In the genomic region with DNA sequence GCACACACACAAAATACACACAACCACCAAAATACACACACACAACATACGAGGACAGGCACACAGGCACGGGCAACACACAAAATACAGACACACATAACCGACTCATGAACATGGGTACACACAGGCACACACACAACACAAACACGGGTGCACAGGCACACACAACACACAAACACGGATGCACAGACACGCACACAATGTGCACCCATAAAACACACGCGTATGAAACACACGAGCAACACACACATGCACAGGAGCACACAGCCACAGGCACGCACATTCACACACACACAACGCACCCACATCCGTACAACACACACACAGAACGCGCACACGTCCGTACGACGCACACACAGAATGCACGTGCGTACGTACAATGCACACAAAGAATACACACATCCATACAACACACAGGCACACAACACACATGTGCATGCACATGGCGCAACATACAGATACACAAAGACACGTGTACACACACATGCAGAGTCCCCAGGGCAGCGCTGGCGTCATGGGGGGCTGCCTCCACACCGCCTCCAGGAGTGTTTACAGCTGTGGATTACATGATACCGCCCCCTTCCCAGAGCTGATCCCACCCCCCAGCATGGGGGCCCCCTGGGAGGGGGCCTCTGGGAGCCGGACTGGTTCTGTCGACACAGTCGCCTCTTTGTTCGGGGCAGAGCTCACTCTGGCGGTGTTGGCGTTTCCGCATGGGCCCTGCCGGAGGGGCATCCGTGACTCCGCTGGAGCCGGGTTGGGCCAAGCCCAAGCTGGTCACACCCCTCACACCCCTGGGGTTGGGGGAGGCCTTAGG, we compare ENCODE assay signal across 10 cellular contexts. TPM values are rescaled to one million over a fixed set of nuclear protein-coding genes. Genes with fewer than 3 reads are reported as not detected.
DNase-seq lines count a peak whose midpoint lies in the region; ATAC-seq and TF ChIP-seq lines count a peak whose summit lies in the region.
"Had no signal": no experiment of that assay in that cellular context is flagged by ENCODE, and none has a peak within 500 bp of the region (broad histone marks: within the 10 kb centered on the region; RNA-seq: fewer than 3 reads in every experiment).

No MANE protein-coding gene starts in this region.

- H3K4me3 ChIP-seq in DND-41 (ENCODE audit: low read depth in 1 of 2, low read length in 2 of 2) (peak overlapping the region in 1 of 2 experiments; percentile 8; a peak in 1 of 4 replicates), SK-N-MC (peak overlapping the region; percentile 81), fibroblast of the aortic adventitia (ENCODE audit: low read depth, low read length) (peak overlapping the region; percentile 93), retinal pigment epithelial cell (ENCODE audit: low read length) (peak overlapping the region; percentile 80)

- H3K27me3 ChIP-seq in DND-41 (ENCODE audit: insufficient read depth, low read length, poor library complexity) = no peaks in the 10 kb centered on the region

- no peaks in the 10 kb centered on the region for H3K9me3 ChIP-seq in DND-41 (ENCODE audit: insufficient read depth, low read length, severe bottlenecking)
- H3K9me3 ChIP-seq in SK-N-MC (ENCODE audit: low read depth, low read length) = no peaks in the 10 kb centered on the region

- H3K4me1 ChIP-seq in DND-41 (ENCODE audit: insufficient read depth, low read length) = peaks cover 41% of the 10 kb centered on the region

- H3K36me3 ChIP-seq in DND-41 (ENCODE audit: insufficient read depth, low read length) (peaks cover 12% of the 10 kb centered on the region), SK-N-MC (ENCODE audit: insufficient read depth, low read length) (no peaks in the 10 kb centered on the region; the same call in 1 of the 2 replicates)

- H3K9ac ChIP-seq in DND-41 (ENCODE audit: low read depth, low read length) (no peak overlapping the region), SK-N-MC (ENCODE audit: insufficient read length) (no peak overlapping the region)

- DNase-seq in DND-41 = no peak
- no peak for DNase-seq in SK-N-MC (ENCODE audit: low read depth, low spot score)
- DNase-seq in fibroblast of the aortic adventitia (ENCODE audit: low read depth) = no peak
- no peak for DNase-seq in retinal pigment epithelial cell (ENCODE audit: low read depth)
- DNase-seq in stimulated activated naive CD4-positive, alpha-beta T cell (lab: John Stamatoyannopoulos, UW) = no peak
- no peak for DNase-seq in NCI-H748 treated with DMSO at 0.1 percent for 48 hours (lab: John Stamatoyannopoulos, UW)
- no peak for DNase-seq in cerebellar nuclear complex (lab: John Stamatoyannopoulos, UW)
- no peak for DNase-seq in NCI-H1048 (lab: John Stamatoyannopoulos, UW)
- DNase-seq: effector CD4-positive, alpha-beta T cell; SIG-M5 had no signal

- ATAC-seq in DND-41 (ENCODE audit: insufficient read depth, low read depth) = no peak

- peaks cover 42% of the 10 kb centered on the region for H4K20me1 ChIP-seq in DND-41 (ENCODE audit: insufficient read depth, low read length)

- H2AFZ ChIP-seq in DND-41 (ENCODE audit: low read depth, low read length) = no peak overlapping the region

- TF ChIP-seq CTCF in DND-41 (IDR thresholded peaks at IDR 0.05; ENCODE audit: borderline replicate concordance, extremely low read depth, low read length, poor library complexity, severe bottlenecking) (no peak), fibroblast of the aortic adventitia (IDR thresholded peaks at IDR 0.05; ENCODE audit: insufficient read depth, low read length) (no peak), retinal pigment epithelial cell (conservative IDR thresholded peaks at IDR 0.05; ENCODE audit: low read depth, low read length) (no peak)

- peaks cover 81% of the 10 kb centered on the region for H3K79me2 ChIP-seq in DND-41 (ENCODE audit: insufficient read depth, low read length)

- H3K27ac ChIP-seq in DND-41 (ENCODE audit: low read length) = no peak overlapping the region
- 0 out of 2 replicates have a peak overlapping the region, but pooled peaks have one; percentile 19 for H3K27ac ChIP-seq in SK-N-MC

- H3K4me2 ChIP-seq in DND-41 (ENCODE audit: insufficient read depth, low read length) = peak overlapping the region; percentile 89

RNA-seq across cellular contexts. Expression of a gene that starts 2.9 kb away (rescaled TPM):
- 18.5 and 41.2 TPM in 2 replicates for total RNA-seq in fibroblast of the aortic adventitia (ENCODE audit: low replicate concordance)

RNA-seq across cellular contexts. Expression of a gene that starts 34.4 kb away (rescaled TPM):
- 54.1 and 84.1 TPM in 2 replicates for total RNA-seq in fibroblast of the aortic adventitia (ENCODE audit: low replicate concordance)
